Comparison of ENCODE assay signal across 8 cellular contexts in genomic region chr2:196249860-196250259, GRCh38.
DNase-seq lines count a peak whose midpoint lies in the region; ATAC-seq and TF ChIP-seq lines count a peak whose summit lies in the region.

No MANE protein-coding gene starts in this region.

- H3K36me3 ChIP-seq in transverse colon (no peaks in the 10 kb centered on the region), suprapubic skin (no peaks in the 10 kb centered on the region)

- DNase-seq in Daoy (ENCODE audit: low read depth) (peak; percentile 66), transverse colon (peak; percentile 19), suprapubic skin (ENCODE audit: low spot score in 2 of 2) (no peak), progenitor cell of endocrine pancreas (ENCODE audit: low spot score, unreplicated experiment) (no peak)
- DNase-seq in activated naive CD4-positive, alpha-beta T cell treated with anti-CD3 and anti-CD28 coated beads, Interleukin-2, amount 50 U/mL, for 72 hours (ENCODE audit: low spot score in 2 of 2): no peak
- no peak for DNase-seq in stimulated activated CD4-positive, alpha-beta T cell treated with anti-CD3 and anti-CD28 coated beads, Interleukin-1b, Interleukin-23, amount 100 ng/mL, for 48 hours

- ATAC-seq in GM21381 (IDR thresholded peaks at IDR 0.05; ENCODE audit: unreplicated experiment): peak; percentile 81
- ATAC-seq in HG03565 (IDR thresholded peaks at IDR 0.05; ENCODE audit: unreplicated experiment): peak; percentile 79
- peak in 1 of 2 donors; percentile 17 for ATAC-seq in activated naive CD4-positive, alpha-beta T cell treated with anti-CD3 and anti-CD28 coated beads, Interleukin-2, amount 50 U/mL, for 72 hours

- in situ Hi-C loops in transverse colon (cut with MboI; ENCODE audit: low pct_ligation_motif_present in 1 of 4, low pct_unique_long_range_greater_than_20kb in 1 of 4, low sequenced_read_pairs in 3 of 4): loop anchor here in 1 of 4 donors (25.0 kb wide), 1 partner anchor 88 kb away; the partner anchor contains the start of gene STK17B

- peaks cover 15 to 22% of the 10 kb centered on the region in 2 donors for H3K9me3 Mint-ChIP-seq in activated naive CD4-positive, alpha-beta T cell treated with anti-CD3 and anti-CD28 coated beads, Interleukin-2, amount 50 U/mL, for 72 hours
- no peaks in the 10 kb centered on the region for H3K9me3 Mint-ChIP-seq in progenitor cell of endocrine pancreas (ENCODE audit: low read depth)

- H3K36me3 Mint-ChIP-seq in activated naive CD4-positive, alpha-beta T cell treated with anti-CD3 and anti-CD28 coated beads, Interleukin-2, amount 50 U/mL, for 72 hours: peaks cover 19 to 20% of the 10 kb centered on the region in 2 donors
- peaks cover 4% of the 10 kb centered on the region for H3K36me3 Mint-ChIP-seq in progenitor cell of endocrine pancreas (ENCODE audit: insufficient read depth)

- no peaks in the 10 kb centered on the region for H3K27me3 ChIP-seq in transverse colon
- no peaks in the 10 kb centered on the region for H3K27me3 ChIP-seq in suprapubic skin

- H3K4me3 Mint-ChIP-seq in progenitor cell of endocrine pancreas (ENCODE audit: low read depth): no peak overlapping the region

- peak overlapping the region in 3 of 4 donors; percentile 13 to 59 (median 58) for H3K27ac ChIP-seq in transverse colon
- H3K27ac ChIP-seq in suprapubic skin: no peak overlapping the region

- no peak for TF ChIP-seq EP300 in transverse colon (IDR thresholded peaks at IDR 0.05; ENCODE audit: low read depth)
- TF ChIP-seq EP300 in suprapubic skin (IDR thresholded peaks at IDR 0.05): no peak

- no peaks in the 10 kb centered on the region for H3K27me3 Mint-ChIP-seq in progenitor cell of endocrine pancreas

- peaks cover 0 to 30% (median 13%) of the 10 kb centered on the region in 4 donors for H3K4me1 ChIP-seq in transverse colon
- peaks cover 24% of the 10 kb centered on the region for H3K4me1 ChIP-seq in suprapubic skin

- H3K9me3 ChIP-seq in transverse colon (no peaks in the 10 kb centered on the region), suprapubic skin (no peaks in the 10 kb centered on the region)

- intact Hi-C loops in transverse colon (cut with DNase I; ENCODE audit: low total_unique reads): no loop called here

- 17 to 47% methylated on average over 3 of the region's 3 CpGs for WGBS in transverse colon (ENCODE audit: low coverage in 1 of 2), 2 donors
- WGBS in suprapubic skin: 57% methylated on average over 3 of the region's 3 CpGs

- no peak overlapping the region for H3K4me3 ChIP-seq in transverse colon
- H3K4me3 ChIP-seq in suprapubic skin: no peak overlapping the region

- TF ChIP-seq POLR2A in transverse colon (IDR thresholded peaks at IDR 0.05) (no peak), suprapubic skin (IDR thresholded peaks at IDR 0.05) (no peak)

- no peaks in the 10 kb centered on the region for H3K4me1 Mint-ChIP-seq in progenitor cell of endocrine pancreas (ENCODE audit: low read depth)

- peak overlapping the region; percentile 73 to 92 for H3K27ac Mint-ChIP-seq in activated naive CD4-positive, alpha-beta T cell treated with anti-CD3 and anti-CD28 coated beads, Interleukin-2, amount 50 U/mL, for 72 hours
- H3K27ac Mint-ChIP-seq in progenitor cell of endocrine pancreas: no peak overlapping the region

- TF ChIP-seq CTCF in transverse colon (IDR thresholded peaks at IDR 0.05): no peak
- no peak for TF ChIP-seq CTCF in suprapubic skin (IDR thresholded peaks at IDR 0.05)
- no peak for TF ChIP-seq CTCF in progenitor cell of endocrine pancreas (IDR thresholded peaks at IDR 0.05; ENCODE audit: unreplicated experiment)

Comparison
In these comparisons a context has a peak if more than half of its experiments do, and no peak if none do; other contexts are left out.
1. DNase-seq: peak in Daoy (single experiment) and transverse colon (single experiment); none in activated naive CD4-positive, alpha-beta T cell treated with anti-CD3 and anti-CD28 coated beads, Interleukin-2, amount 50 U/mL, for 72 hours (0 of 2), suprapubic skin (0 of 2), stimulated activated CD4-positive, alpha-beta T cell treated with anti-CD3 and anti-CD28 coated beads, Interleukin-1b, Interleukin-23, amount 100 ng/mL, for 48 hours (single experiment) and progenitor cell of endocrine pancreas (single experiment).